1 cellular context compared by ENCODE assay signal in genomic region chr17:32821987-32822933, GRCh38.
A peak's percentile ranks its signal among the peaks of the same experiment; 100 is the strongest.
TF ChIP-seq lines count a peak whose summit lies in the region.

No MANE protein-coding gene starts in this region.

TF ChIP-seq in H1, 55 proteins besides CTCF, POLR2A, EP300 and RAD21:
- TF ChIP-seq TAF1 (IDR thresholded peaks at IDR 0.05; ENCODE audit: low read depth, low read length): 0 out of 2 replicates have a peak, but pooled peaks have one; percentile 24
